17 cellular contexts compared by ENCODE assay signal in genomic region chr5:167898361-167899042, GRCh38.
DNase-seq lines count a peak whose midpoint lies in the region; ATAC-seq, FAIRE-seq and TF ChIP-seq lines count a peak whose summit lies in the region.
"Had no signal": no experiment of that assay in that cellular context is flagged by ENCODE, and none has a peak within 500 bp of the region (broad histone marks: within the 10 kb centered on the region; RNA-seq: fewer than 3 reads in every experiment).

No MANE protein-coding gene starts in this region.

- H3K4me1 ChIP-seq in GM23248 (ENCODE audit: insufficient read depth), result peaks cover 39% of the 10 kb centered on the region

- H3K27me3 ChIP-seq in GM23248 (replicated peaks; ENCODE audit: insufficient read depth) (no peaks in the 10 kb centered on the region), bronchial epithelial cell (ENCODE audit: control insufficient read depth, insufficient read depth, low read length) (no peaks in the 10 kb centered on the region), neural cell (ENCODE audit: insufficient read depth, low read depth, low read length) (no peaks in the 10 kb centered on the region)

- TF ChIP-seq CTCF in bronchial epithelial cell (IDR thresholded peaks at IDR 0.05; ENCODE audit: insufficient read depth, low read length, severe bottlenecking) (no peak), neural cell (IDR thresholded peaks at IDR 0.05; ENCODE audit: poor library complexity, severe bottlenecking) (no peak)

- no peak overlapping the region for H3K27ac ChIP-seq in GM23248
- H3K27ac ChIP-seq in neural cell (ENCODE audit: low read length), result peak overlapping the region; percentile 55
- H3K27ac ChIP-seq: HL-60 had no signal

- H3K4me3 ChIP-seq in GM23248 (no peak overlapping the region), bronchial epithelial cell (ENCODE audit: low read depth, low read length) (no peak overlapping the region), neural cell (ENCODE audit: low read length) (peak overlapping the region; percentile 24)

- H3F3A ChIP-seq in GM23248 (ENCODE audit: insufficient read depth) (no peaks in the 10 kb centered on the region), neural cell (ENCODE audit: insufficient read depth, low read length, poor library complexity, severe bottlenecking) (no peaks in the 10 kb centered on the region)

- ATAC-seq in GM19324 (IDR thresholded peaks at IDR 0.05; ENCODE audit: low FRiP score, unreplicated experiment) (no peak), HG03196 (IDR thresholded peaks at IDR 0.05; ENCODE audit: unreplicated experiment) (no peak)

- in situ Hi-C loops in GM23248 (cut with MboI), result no loop called here

- no peak for TF ChIP-seq RAD21 in neural cell (conservative IDR thresholded peaks at IDR 0.05)

- peaks cover 78% of the 10 kb centered on the region for H3K79me2 ChIP-seq in GM23248 (ENCODE audit: insufficient read depth)
- no peaks in the 10 kb centered on the region for H3K79me2 ChIP-seq in neural cell (replicated peaks; ENCODE audit: insufficient read depth, low read length)

- 61 to 64% methylated on average over 6 of the region's 6 CpGs for WGBS in GM23248 (ENCODE audit: low coverage in 1 of 2, low lambda C conversion rate in 2 of 2, missing lambda C conversion rate in 2 of 2), 2 experiments

- no peaks in the 10 kb centered on the region for H3K9me3 ChIP-seq in GM23248 (ENCODE audit: low read depth)
- no peaks in the 10 kb centered on the region for H3K9me3 ChIP-seq in neural cell (ENCODE audit: low read length)
- H3K9me3 ChIP-seq: SK-N-SH had no signal

- no peak overlapping the region for H3K9ac ChIP-seq in GM23248
- no peak overlapping the region for H3K9ac ChIP-seq in neural cell (ENCODE audit: low read length)
- H3K9ac ChIP-seq: SK-N-SH had no signal

- H3K36me3 ChIP-seq in GM23248 (ENCODE audit: low read depth) (no peaks in the 10 kb centered on the region), bronchial epithelial cell (ENCODE audit: control insufficient read depth, insufficient read depth, low read length) (peaks cover 3% of the 10 kb centered on the region), neural cell (ENCODE audit: insufficient read depth, low read length) (no peaks in the 10 kb centered on the region)

- no peak for TF ChIP-seq EP300 in neural cell (conservative IDR thresholded peaks at IDR 0.05; ENCODE audit: poor library complexity, severe bottlenecking)

- H3K4me2 ChIP-seq in GM23248 (ENCODE audit: unreplicated experiment), result no peak overlapping the region
- no peak overlapping the region for H3K4me2 ChIP-seq in neural cell (ENCODE audit: low read length)
- H3K4me2 ChIP-seq: SK-N-SH had no signal

- no peaks in the 10 kb centered on the region for H4K20me1 ChIP-seq in GM23248 (ENCODE audit: insufficient read depth)
- no peaks in the 10 kb centered on the region for H4K20me1 ChIP-seq in neural cell (ENCODE audit: insufficient read depth)

- no peak overlapping the region for H2AFZ ChIP-seq in GM23248
- no peak overlapping the region for H2AFZ ChIP-seq in neural cell (ENCODE audit: low read depth, low read length)

- DNase-seq in GM23248, result peak; percentile 53
- peak; percentile 74 for DNase-seq in NCI-H226
- no peak for DNase-seq in bronchial epithelial cell (ENCODE audit: low read depth)
- no peak for DNase-seq in NCI-H1092 (lab: John Stamatoyannopoulos, UW)
- no peak for DNase-seq in NCI-H774 (lab: John Stamatoyannopoulos, UW)
- DNase-seq: DMS79 treated with DMSO at 0.1 percent for 48 hours, IMR-90, NCI-H1105, NCI-H2081, NCI-H510A, NCI-H748 treated with DMSO at 0.1 percent for 48 hours, SHP77, SK-N-SH had no signal

- peak; percentile 83 for FAIRE-seq in bronchial epithelial cell (lab: Jason Lieb, UNC)

- no peaks in the 10 kb centered on the region for H3K9me2 ChIP-seq in GM23248 (ENCODE audit: insufficient read depth)
- no peaks in the 10 kb centered on the region for H3K9me2 ChIP-seq in neural cell (ENCODE audit: insufficient read depth, low read length)
- H3K9me2 ChIP-seq: SK-N-SH had no signal

TF ChIP-seq in neural cell, 6 proteins besides CTCF, POLR2A, EP300 and RAD21:
- no peak for TF ChIP-seq REST (IDR thresholded peaks at IDR 0.05; ENCODE audit: borderline replicate concordance)

Comparison
In these comparisons a context has a peak if more than half of its experiments do, and no peak if none do; other contexts are left out.
1. DNase-seq: peak in GM23248 (single experiment) and NCI-H226 (single experiment); none in bronchial epithelial cell (single experiment), NCI-H1092 (single experiment) and NCI-H774 (single experiment).